1 cellular context compared by ENCODE assay signal in genomic region chr20:39888310-39888709, GRCh38.
A peak's percentile ranks its signal among the peaks of the same experiment; 100 is the strongest.
TF ChIP-seq lines count a peak whose summit lies in the region.

No MANE protein-coding gene starts in this region.

TF ChIP-seq in liver, 16 proteins besides CTCF, POLR2A, EP300 and RAD21 (continued from another document):
- peak; percentile 62 for TF ChIP-seq MAX (IDR thresholded peaks at IDR 0.05)
- TF ChIP-seq ATF3 (IDR thresholded peaks at IDR 0.05), result peak; percentile 48
- TF ChIP-seq SP1 (IDR thresholded peaks at IDR 0.05), result peak; percentile 76
- no peak for TF ChIP-seq GABPA (IDR thresholded peaks at IDR 0.05 in 1 of 2, conservative IDR thresholded peaks at IDR 0.05 in 1 of 2)
- TF ChIP-seq TAF1 (conservative IDR thresholded peaks at IDR 0.05), result no peak
- TF ChIP-seq YY1 (IDR thresholded peaks at IDR 0.05), result peak; percentile 52
- peak; percentile 78 for TF ChIP-seq ZBTB33 (IDR thresholded peaks at IDR 0.05)
- peak; percentile 54 to 78 for TF ChIP-seq RXRA (IDR thresholded peaks at IDR 0.05)
- peak in 1 of 2 donors; percentile 52 for TF ChIP-seq JUND (IDR thresholded peaks at IDR 0.05)
- TF ChIP-seq FOXA2 (IDR thresholded peaks at IDR 0.05), result no peak
- peak; percentile 85 to 88 for TF ChIP-seq HNF4A (conservative IDR thresholded peaks at IDR 0.05)
- TF ChIP-seq HNF4G (IDR thresholded peaks at IDR 0.05), result peak; percentile 53
- no peak for TF ChIP-seq FOXA1 (IDR thresholded peaks at IDR 0.05)
TF ChIP-seq in liver: peak in this region for 10.
